In the genomic region with DNA sequence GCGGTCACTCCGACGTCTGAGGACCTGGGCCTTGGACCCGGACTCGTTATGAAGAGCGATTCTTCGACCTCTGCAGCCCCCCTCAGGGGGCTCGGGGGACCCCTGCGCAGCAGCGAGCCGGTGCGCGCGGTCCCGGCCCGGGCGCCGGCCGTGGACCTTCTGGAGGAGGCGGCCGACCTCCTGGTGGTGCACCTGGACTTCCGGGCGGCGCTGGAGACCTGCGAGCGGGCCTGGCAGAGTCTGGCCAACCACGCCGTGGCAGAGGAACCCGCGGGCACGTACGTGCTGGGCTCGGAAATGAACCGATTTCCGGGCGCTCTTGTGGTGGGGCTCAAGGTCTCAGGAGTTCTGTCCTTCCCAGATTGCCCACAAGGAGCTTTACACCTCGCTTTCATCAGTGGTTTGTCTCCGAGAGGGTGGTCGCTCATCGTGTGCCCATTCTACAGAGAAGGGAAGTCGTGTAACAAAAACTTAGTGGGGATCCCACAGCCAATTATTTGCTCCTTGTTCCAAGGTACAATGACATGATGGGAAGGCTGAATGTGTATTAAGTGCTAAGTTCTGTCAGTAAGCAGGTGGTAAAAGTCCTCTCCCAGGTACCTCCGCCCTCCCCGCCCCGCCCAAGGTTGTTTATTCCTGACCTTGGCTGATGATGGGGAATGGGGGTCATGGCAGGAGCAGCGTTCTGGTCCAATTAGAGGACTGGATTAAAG, we compare ENCODE assay signal across 8 cellular contexts. TPM values are rescaled to one million over a fixed set of nuclear protein-coding genes. Genes with fewer than 3 reads are reported as not detected.
A peak's percentile ranks its signal among the peaks of the same experiment; 100 is the strongest.
DNase-seq lines count a peak whose midpoint lies in the region; ATAC-seq and TF ChIP-seq lines count a peak whose summit lies in the region.

No MANE protein-coding gene starts in this region.

- peak overlapping the region; percentile 90 for H3K9ac ChIP-seq in neuronal stem cell (ENCODE audit: low read depth, low read length, poor library complexity)

- H3K27me3 Mint-ChIP-seq in activated T-cell treated with anti-CD3 and anti-CD28 coated beads, Interleukin-2, amount 50 U/mL, for 4 hours (ENCODE audit: low read depth) = no peaks in the 10 kb centered on the region

- no CpG with 5 or more reads among the region's 45 CpGs for WGBS in neuronal stem cell (ENCODE audit: extremely low coverage in 2 of 2, insufficient read length in 2 of 2, insufficient replicate concordance in 1 of 2), 2 donors

- TF ChIP-seq CTCF in NB4 (IDR thresholded peaks at IDR 0.05; ENCODE audit: low read depth, low read length) (no peak), fibroblast of the aortic adventitia (IDR thresholded peaks at IDR 0.05; ENCODE audit: insufficient read depth, low read length) (peak; percentile 28)

- peak overlapping the region; percentile 98 for H3K4me3 Mint-ChIP-seq in activated T-cell treated with anti-CD3 and anti-CD28 coated beads, Interleukin-2, amount 50 U/mL, for 4 hours

- no peaks in the 10 kb centered on the region for H3K27me3 ChIP-seq in neuronal stem cell (ENCODE audit: control insufficient read depth in 3 of 3, insufficient read depth in 3 of 3, low read depth in 1 of 3, low read length in 3 of 3)

- DNase-seq in CMK (ENCODE audit: low read depth) = peak; percentile 33
- DNase-seq in NB4 (ENCODE audit: low read depth) = peak; percentile 69
- DNase-seq in activated T-cell treated with anti-CD3 and anti-CD28 coated beads, Interleukin-2, amount 50 U/mL, for 4 hours = peak; percentile 18
- DNase-seq in fibroblast of the aortic adventitia (ENCODE audit: low read depth) = peak; percentile 21
- no peak for DNase-seq in neuronal stem cell (ENCODE audit: low spot score)
- DNase-seq in H4 (ENCODE audit: low spot score) = no peak

- H3K9me3 ChIP-seq in neuronal stem cell (replicated peaks in 1 of 2; ENCODE audit: control insufficient read depth in 2 of 2, insufficient read depth in 1 of 2, low read depth in 1 of 2, low read length in 2 of 2) = no peaks in the 10 kb centered on the region

- no peak overlapping the region for H4K91ac ChIP-seq in neuronal stem cell (ENCODE audit: low read depth, low read length, poor library complexity)

- H3K18ac ChIP-seq in neuronal stem cell (ENCODE audit: low read length) = peak overlapping the region; percentile 95

- H3K4me3 ChIP-seq in NB4 (ENCODE audit: low read depth, low read length) (peak overlapping the region; percentile 99), fibroblast of the aortic adventitia (ENCODE audit: low read depth, low read length) (peak overlapping the region; percentile 99), neuronal stem cell (ENCODE audit: low read length in 2 of 2) (peak overlapping the region; percentile 85 to 97)

- no peak overlapping the region for H2BK12ac ChIP-seq in neuronal stem cell (ENCODE audit: low read length)

- H3K4me1 Mint-ChIP-seq in activated T-cell treated with anti-CD3 and anti-CD28 coated beads, Interleukin-2, amount 50 U/mL, for 4 hours (ENCODE audit: low read depth) = peaks cover 55% of the 10 kb centered on the region

- no peak overlapping the region for H2BK15ac ChIP-seq in neuronal stem cell (ENCODE audit: low read length)

- H2BK120ac ChIP-seq in neuronal stem cell (ENCODE audit: low read depth, low read length) = no peak overlapping the region

- H3K23ac ChIP-seq in neuronal stem cell (ENCODE audit: low read depth, low read length, poor library complexity) = peak overlapping the region; percentile 53

- H2BK5ac ChIP-seq in neuronal stem cell (ENCODE audit: low read length) = no peak overlapping the region

- H3K14ac ChIP-seq in neuronal stem cell (ENCODE audit: low read length) = no peak overlapping the region

- H3K79me1 ChIP-seq in neuronal stem cell (ENCODE audit: low read depth, low read length) = peaks cover 3% of the 10 kb centered on the region

- H3K4me2 ChIP-seq in neuronal stem cell (ENCODE audit: insufficient read depth, low read length, poor library complexity, severe bottlenecking) = peak overlapping the region; percentile 88

- H4K8ac ChIP-seq in neuronal stem cell (ENCODE audit: low read depth, low read length) = no peak overlapping the region

- ATAC-seq in GM21528 (IDR thresholded peaks at IDR 0.05; ENCODE audit: low FRiP score, unreplicated experiment) (peak; percentile 26), HG03095 (IDR thresholded peaks at IDR 0.05; ENCODE audit: unreplicated experiment) (no peak)
- peak; percentile 36 for ATAC-seq in activated T-cell treated with anti-CD3 and anti-CD28 coated beads, Interleukin-2, amount 50 U/mL, for 4 hours

- H3K36me3 ChIP-seq in neuronal stem cell (replicated peaks in 1 of 2; ENCODE audit: control insufficient read depth in 2 of 2, insufficient read depth in 2 of 2, low read length in 2 of 2) = peaks cover 13 to 43% of the 10 kb centered on the region in 2 donors

- peak overlapping the region; percentile 93 for H2AFZ ChIP-seq in neuronal stem cell (ENCODE audit: low read length)

- H2AK5ac ChIP-seq in neuronal stem cell (ENCODE audit: low read depth, low read length) = peak overlapping the region; percentile 28

- H3K4me1 ChIP-seq in neuronal stem cell (ENCODE audit: control insufficient read depth in 2 of 2, insufficient read depth in 1 of 2, low read depth in 1 of 2, low read length in 2 of 2) = peaks cover 2 to 14% of the 10 kb centered on the region in 2 donors

- peaks cover 39% of the 10 kb centered on the region for H3K36me3 Mint-ChIP-seq in activated T-cell treated with anti-CD3 and anti-CD28 coated beads, Interleukin-2, amount 50 U/mL, for 4 hours (ENCODE audit: insufficient read depth)

- peak overlapping the region; percentile 38 for H3K4ac ChIP-seq in neuronal stem cell (ENCODE audit: low read length)

- peaks cover 3% of the 10 kb centered on the region for H3K9me3 Mint-ChIP-seq in activated T-cell treated with anti-CD3 and anti-CD28 coated beads, Interleukin-2, amount 50 U/mL, for 4 hours

- H3K27ac ChIP-seq in neuronal stem cell (replicated peaks; ENCODE audit: low read length) = no peak overlapping the region

- TF ChIP-seq POLR2A in NB4 (IDR thresholded peaks at IDR 0.05; ENCODE audit: extremely low read depth, insufficient read length) = peak; percentile 4

RNA-seq across cellular contexts. Expression of a gene that starts 0.7 kb away (rescaled TPM):
- total RNA-seq in activated T-cell treated with anti-CD3 and anti-CD28 coated beads, Interleukin-2, amount 50 U/mL, for 4 hours = 10 to 100 TPM; 51.3 to 68.3 (median 58.2) TPM
- 26.1 and 41.7 TPM in 2 replicates for total RNA-seq in fibroblast of the aortic adventitia (ENCODE audit: low replicate concordance)
- polyA plus RNA-seq in neuronal stem cell (2013, experiment 1 of 2) = 19.9 TPM
- polyA plus RNA-seq in neuronal stem cell (2013, experiment 2 of 2) = 21.0 TPM
- 8.5 and 8.6 TPM in 2 replicates for total RNA-seq in H4 (2014; rRNA removed; shearing (Covaris generic))

RNA-seq across cellular contexts. Expression of a gene that starts 32.1 kb away (rescaled TPM):
- 1 to 10 TPM; 1.5 to 3.9 (median 2.1) TPM for total RNA-seq in activated T-cell treated with anti-CD3 and anti-CD28 coated beads, Interleukin-2, amount 50 U/mL, for 4 hours
- 0.72 TPM in 1 of 2 replicates, not detected in the other for total RNA-seq in fibroblast of the aortic adventitia (ENCODE audit: low replicate concordance)
- 1.3 TPM for polyA plus RNA-seq in neuronal stem cell (2013, experiment 1 of 2)
- 1.2 TPM for polyA plus RNA-seq in neuronal stem cell (2013, experiment 2 of 2)
- 0.06 TPM in 1 of 2 replicates, not detected in the other for total RNA-seq in H4 (2014; rRNA removed; shearing (Covaris generic))

RNA-seq across cellular contexts. Expression of a gene that starts 54.1 kb away (rescaled TPM):
- 10 to 100 TPM; 33.9 to 39.6 (median 35.1) TPM for total RNA-seq in activated T-cell treated with anti-CD3 and anti-CD28 coated beads, Interleukin-2, amount 50 U/mL, for 4 hours
- 18.8 and 20.5 TPM in 2 replicates for total RNA-seq in fibroblast of the aortic adventitia (ENCODE audit: low replicate concordance)
- polyA plus RNA-seq in neuronal stem cell (2013, experiment 1 of 2) = 9.6 TPM
- polyA plus RNA-seq in neuronal stem cell (2013, experiment 2 of 2) = 9.0 TPM
- total RNA-seq in H4 (2014; rRNA removed; shearing (Covaris generic)) = 7.0 and 17.3 TPM in 2 replicates

Comparison
In these comparisons a context has a peak if more than half of its experiments do, and no peak if none do; other contexts are left out.
1. DNase-seq: peak in CMK (single experiment), NB4 (single experiment), activated T-cell treated with anti-CD3 and anti-CD28 coated beads, Interleukin-2, amount 50 U/mL, for 4 hours (single experiment) and fibroblast of the aortic adventitia (single experiment); none in neuronal stem cell (single experiment) and H4 (single experiment).
2. Peak in every context shown above with its lines, with median percentiles within 50 percentile points of each other: H3K4me3 ChIP-seq.